ENCODE assay signal across 19 cellular contexts in the genomic region with DNA sequence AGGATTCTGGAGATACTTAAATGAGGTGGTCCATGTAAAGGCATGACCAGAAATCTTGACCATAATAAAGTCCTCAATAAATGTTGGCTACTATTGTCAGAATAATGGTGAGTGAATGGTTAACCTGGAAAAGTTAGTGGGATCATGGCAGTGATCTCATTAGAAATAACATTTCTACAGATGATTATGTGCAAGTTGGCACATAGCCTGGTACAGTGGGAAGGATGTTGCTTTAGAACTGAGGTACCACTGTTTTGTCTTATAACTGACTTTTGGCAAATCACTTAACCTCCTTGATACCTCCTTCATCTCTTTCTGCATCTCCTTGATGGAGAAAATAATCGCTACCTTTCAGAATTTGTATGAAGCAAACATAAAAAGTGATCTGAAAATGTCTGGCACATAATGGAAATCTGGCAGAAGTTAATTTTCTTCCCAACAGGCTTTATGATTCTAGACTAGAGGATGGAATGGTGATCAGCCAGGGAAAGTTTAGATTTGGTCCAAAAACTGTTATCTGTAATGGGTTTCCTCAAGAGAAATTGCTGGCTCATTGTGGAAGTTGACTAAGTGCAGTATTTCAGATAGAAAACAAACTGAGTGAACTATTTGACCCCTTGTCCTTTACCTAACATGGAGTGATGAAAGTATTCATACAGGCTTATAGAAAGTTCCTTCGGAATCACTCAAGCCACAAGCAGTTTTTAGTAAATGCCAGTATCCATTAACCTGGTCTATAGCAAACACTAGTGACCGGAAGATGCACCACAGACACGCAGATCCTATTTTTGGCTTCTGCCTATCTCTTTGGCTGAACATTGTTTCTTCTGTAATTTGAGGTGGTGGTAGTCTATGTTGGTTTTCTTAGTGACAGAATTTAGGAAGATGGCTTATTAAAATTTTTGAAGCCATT.
DNase-seq lines count a peak whose midpoint lies in the region; ATAC-seq, FAIRE-seq and TF ChIP-seq lines count a peak whose summit lies in the region.
"Had no signal": no experiment of that assay in that cellular context is flagged by ENCODE, and none has a peak within 500 bp of the region (broad histone marks: within the 10 kb centered on the region; RNA-seq: fewer than 3 reads in every experiment).

No MANE protein-coding gene starts in this region.

- H3K9me3 Mint-ChIP-seq in astrocyte (ENCODE audit: unreplicated experiment) = peaks cover 6% of the 10 kb centered on the region

- H3K36me3 Mint-ChIP-seq in astrocyte (ENCODE audit: low read depth, unreplicated experiment) = no peaks in the 10 kb centered on the region
- H3K36me3 Mint-ChIP-seq: activated naive CD8-positive, alpha-beta T cell; IgD-negative memory B cell had no signal

- FAIRE-seq in astrocyte (lab: Jason Lieb, UNC) = no peak

- intact Hi-C loops in sciatic nerve (cut with DNase I) = no loop called here

- no peak overlapping the region for H3K4me2 ChIP-seq in astrocyte (ENCODE audit: low read length)

- H3K9me3 ChIP-seq in astrocyte (ENCODE audit: insufficient read depth, low read depth, low read length) = no peaks in the 10 kb centered on the region
- H3K9me3 ChIP-seq: neutrophil, tibial artery had no signal

- no peaks in the 10 kb centered on the region for H4K20me1 ChIP-seq in astrocyte (ENCODE audit: insufficient read depth, low read length)

- no peaks in the 10 kb centered on the region for H3K79me2 ChIP-seq in astrocyte (ENCODE audit: insufficient read depth, low read length)

- no peak for TF ChIP-seq POLR2A in GM18505 (IDR thresholded peaks at IDR 0.05; ENCODE audit: borderline replicate concordance, extremely low read depth, insufficient read depth, insufficient read length)

- no peak overlapping the region for H2AFZ ChIP-seq in astrocyte (ENCODE audit: low read depth, low read length)

- DNase-seq in HCEC 1CT (peak; percentile 6), astrocyte (ENCODE audit: low read depth) (peak; percentile 44), glomerular visceral epithelial cell (ENCODE audit: extremely low spot score) (peak; percentile 21), omental fat pad (ENCODE audit: low spot score) (no peak), sciatic nerve (ENCODE audit: low spot score) (no peak), COR-L47 (lab: John Stamatoyannopoulos, UW) (no peak)
- DNase-seq: islet precursor cell; NCI-H2081; NCI-H69; stimulated activated CD4-positive, alpha-beta T cell treated with anti-CD3 and anti-CD28 coated beads, Interleukin-4, amount 100 ng/mL, for 1 hour; stimulated activated CD8-positive, alpha-beta memory T cell treated with anti-CD3 and anti-CD28 coated beads, Interleukin-4, amount 100 ng/mL, for 48 hours; tibial artery had no signal

- ATAC-seq in omental fat pad (ENCODE audit: low FRiP score) (peak; percentile 70), sciatic nerve (no peak), GM18505 (IDR thresholded peaks at IDR 0.05; ENCODE audit: unreplicated experiment) (no peak), HG03342 (IDR thresholded peaks at IDR 0.05; ENCODE audit: unreplicated experiment) (no peak)

- no peaks in the 10 kb centered on the region for H3K27me3 ChIP-seq in astrocyte (ENCODE audit: insufficient read depth, low read length)
- H3K27me3 ChIP-seq: neutrophil, tibial artery had no signal

- no peaks in the 10 kb centered on the region for H3K4me1 ChIP-seq in astrocyte (ENCODE audit: insufficient read depth, low read length)

- H3K4me3 Mint-ChIP-seq in astrocyte (ENCODE audit: unreplicated experiment) = no peak overlapping the region
- H3K4me3 Mint-ChIP-seq: activated naive CD8-positive, alpha-beta T cell; B cell; IgD-negative memory B cell had no signal

- no peaks in the 10 kb centered on the region for H3K27me3 Mint-ChIP-seq in astrocyte (ENCODE audit: low read depth, unreplicated experiment)
- H3K27me3 Mint-ChIP-seq: B cell had no signal

- no peak overlapping the region for H3K9ac ChIP-seq in astrocyte (ENCODE audit: low read length)

- H3K4me1 Mint-ChIP-seq in astrocyte (ENCODE audit: low read depth, unreplicated experiment) = no peaks in the 10 kb centered on the region
- H3K4me1 Mint-ChIP-seq: B cell, IgD-negative memory B cell had no signal

- TF ChIP-seq CTCF in astrocyte (IDR thresholded peaks at IDR 0.05; ENCODE audit: insufficient read depth, low read depth, low read length) = no peak
- no peak for TF ChIP-seq CTCF in omental fat pad (IDR thresholded peaks at IDR 0.05)

- H3K27ac ChIP-seq in astrocyte (ENCODE audit: low read depth, low read length) = no peak overlapping the region
- H3K27ac ChIP-seq: neutrophil, SK-N-MC, tibial artery had no signal

- H3K36me3 ChIP-seq in astrocyte (ENCODE audit: insufficient read depth, low read length) = no peaks in the 10 kb centered on the region
- H3K36me3 ChIP-seq: neutrophil, tibial artery had no signal

- H3K4me3 ChIP-seq in astrocyte (ENCODE audit: insufficient read depth, low read depth, low read length) = no peak overlapping the region
- H3K4me3 ChIP-seq: SK-N-MC, tibial artery had no signal

- H3K27ac Mint-ChIP-seq in astrocyte (ENCODE audit: unreplicated experiment) = no peak overlapping the region
- H3K27ac Mint-ChIP-seq: activated naive CD8-positive, alpha-beta T cell; B cell; IgD-negative memory B cell had no signal

Comparison
In these comparisons a context has a peak if more than half of its experiments do, and no peak if none do; other contexts are left out.
1. DNase-seq: peak in HCEC 1CT (single experiment), astrocyte (single experiment) and glomerular visceral epithelial cell (single experiment); none in omental fat pad (single experiment), sciatic nerve (single experiment) and COR-L47 (single experiment).